1 cellular context compared by ENCODE assay signal in the genomic region with DNA sequence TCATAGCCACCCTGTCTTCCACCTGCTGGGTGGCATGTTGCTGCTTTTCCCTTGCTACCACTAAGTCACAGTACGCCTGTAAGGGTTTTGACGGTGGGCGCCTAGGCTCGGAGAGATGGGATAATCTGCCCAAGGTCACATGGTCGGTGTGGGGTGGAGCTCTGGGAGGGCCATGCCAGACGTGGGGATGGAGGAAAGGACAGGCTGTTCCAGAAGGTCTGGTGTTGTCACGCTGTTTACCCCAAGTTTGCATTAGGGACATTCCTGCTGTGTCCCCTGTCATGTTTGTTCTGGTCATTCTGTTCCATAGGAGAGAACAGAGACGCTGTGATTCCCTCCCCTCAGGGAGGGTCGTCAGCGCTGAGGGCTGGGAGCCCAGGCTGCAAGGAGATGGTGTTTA.
TF ChIP-seq lines count a peak whose summit lies in the region.

No MANE protein-coding gene starts in this region.

TF ChIP-seq in K562, 482 proteins besides CTCF, POLR2A, EP300 and RAD21:
- TF ChIP-seq FOXA1 (IDR thresholded peaks at IDR 0.05; ENCODE audit: borderline replicate concordance) = no peak
- TF ChIP-seq FOXA3 (CRISPR knock-in tag; conservative IDR thresholded peaks at IDR 0.05 in 1 of 2, IDR thresholded peaks at IDR 0.05 in 1 of 2) = peak in 1 of 2 experiments; percentile 47; a peak in 1 of 4 replicates
- 0 out of 2 replicates have a peak, but pooled peaks have one; percentile 3 for TF ChIP-seq USF1 (CRISPR knock-in tag; IDR thresholded peaks at IDR 0.05)
- no peak for TF ChIP-seq KLF13 (tag; IDR thresholded peaks at IDR 0.05; ENCODE audit: borderline replicate concordance, low read depth)
- no peak for TF ChIP-seq NCOA2 (IDR thresholded peaks at IDR 0.05; ENCODE audit: partially characterized antibody in 2 of 2)
- TF ChIP-seq MCM2 (IDR thresholded peaks at IDR 0.05; ENCODE audit: low read depth) = no peak
- no peak for TF ChIP-seq PPARD (CRISPR knock-in tag; IDR thresholded peaks at IDR 0.05)
- TF ChIP-seq USF2 (CRISPR knock-in tag; IDR thresholded peaks at IDR 0.05) = peak; percentile 35; the same call in 1 of the 2 replicates
- TF ChIP-seq STAT5A (IDR thresholded peaks at IDR 0.05; ENCODE audit: borderline replicate concordance, low read length) = no peak
